Comparison of ENCODE assay signal across 23 cellular contexts in genomic region chr9:115964710-115965347, GRCh38.
DNase-seq lines count a peak whose midpoint lies in the region; ATAC-seq and TF ChIP-seq lines count a peak whose summit lies in the region.
"Had no signal": no experiment of that assay in that cellular context is flagged by ENCODE, and none has a peak within 500 bp of the region (broad histone marks: within the 10 kb centered on the region; RNA-seq: fewer than 3 reads in every experiment).

No MANE protein-coding gene starts in this region.

- H2AFZ ChIP-seq in mesenchymal stem cell (ENCODE audit: low read depth, low read length), result no peak overlapping the region

- H3K4me1 ChIP-seq in mesenchymal stem cell (ENCODE audit: control insufficient read depth, insufficient read depth, low read depth, low read length), result no peaks in the 10 kb centered on the region
- H3K4me1 ChIP-seq: BE2C, Peyer's patch, SJSA1 had no signal

- no peak overlapping the region for H4K91ac ChIP-seq in mesenchymal stem cell (ENCODE audit: low read length)

- H3K36me3 ChIP-seq in mesenchymal stem cell (ENCODE audit: control insufficient read depth in 1 of 2, insufficient read depth in 2 of 2, low read depth in 1 of 2, low read length in 2 of 2), result no peaks in the 10 kb centered on the region
- H3K36me3 ChIP-seq: BE2C, Peyer's patch, SJSA1 had no signal

- no peaks in the 10 kb centered on the region for H3K4me1 Mint-ChIP-seq in activated naive CD4-positive, alpha-beta T cell treated with anti-CD3 and anti-CD28 coated beads, Interleukin-2, amount 10 ng/mL, durations not matched to agents 7 days and 5 days
- H3K4me1 Mint-ChIP-seq: T-helper 17 cell had no signal

- no peak overlapping the region for H3K18ac ChIP-seq in mesenchymal stem cell (ENCODE audit: low read depth in 1 of 2, low read length in 2 of 2)

- peaks cover 2% of the 10 kb centered on the region for H3K9me3 Mint-ChIP-seq in activated naive CD4-positive, alpha-beta T cell treated with anti-CD3 and anti-CD28 coated beads, Interleukin-2, amount 10 ng/mL, durations not matched to agents 7 days and 5 days

- H3K4me3 Mint-ChIP-seq in activated naive CD4-positive, alpha-beta T cell treated with anti-CD3 and anti-CD28 coated beads, Interleukin-2, amount 10 ng/mL, durations not matched to agents 7 days and 5 days, result no peak overlapping the region
- H3K4me3 Mint-ChIP-seq: T-helper 17 cell had no signal

- TF ChIP-seq CTCF in GM13977 (IDR thresholded peaks at IDR 0.05; ENCODE audit: extremely low read depth, insufficient read depth, missing control alignments), result no peak

- no peak overlapping the region for H3K4me2 ChIP-seq in mesenchymal stem cell (ENCODE audit: low read length, poor library complexity, severe bottlenecking)

- H2BK12ac ChIP-seq in mesenchymal stem cell (ENCODE audit: low read length in 2 of 2), result no peak overlapping the region

- H2AK5ac ChIP-seq in mesenchymal stem cell (ENCODE audit: low read length, severe bottlenecking), result no peak overlapping the region

- H3K14ac ChIP-seq in mesenchymal stem cell (ENCODE audit: low read length in 2 of 2), result no peak overlapping the region

- DNase-seq in A172 (ENCODE audit: low spot score) (peak; percentile 57), ELR (ENCODE audit: low read depth) (peak; percentile 23), RPMI7951 (ENCODE audit: low read depth) (peak; percentile 50), mesenchymal stem cell (peak; percentile 66), GM13977 (ENCODE audit: low spot score) (no peak)
- no peak for DNase-seq in activated naive CD4-positive, alpha-beta T cell treated with anti-CD3 and anti-CD28 coated beads, Interleukin-2, amount 10 ng/mL, durations not matched to agents 7 days and 5 days
- DNase-seq: 8988T, BE2C, DMS53, GOT3, KG1, NCI-H1092 treated with DMSO at 0.1 percent for 48 hours, NCI-H146, NCI-H2029, NCI-H226, NCI-H524, NCI-H82, Peyer's patch, SW 1271, T-helper 17 cell had no signal

- no peaks in the 10 kb centered on the region for H3K27me3 ChIP-seq in mesenchymal stem cell (ENCODE audit: control insufficient read depth in 1 of 2, insufficient read depth in 1 of 2, low read length in 2 of 2)
- H3K27me3 ChIP-seq: BE2C, Peyer's patch, SJSA1 had no signal

- H2BK15ac ChIP-seq in mesenchymal stem cell (ENCODE audit: low read depth, poor library complexity, severe bottlenecking), result no peak overlapping the region

- no peaks in the 10 kb centered on the region for H3K79me1 ChIP-seq in mesenchymal stem cell (replicated peaks; ENCODE audit: low read length, poor library complexity, severe bottlenecking)

- H3K36me3 Mint-ChIP-seq in activated naive CD4-positive, alpha-beta T cell treated with anti-CD3 and anti-CD28 coated beads, Interleukin-2, amount 10 ng/mL, durations not matched to agents 7 days and 5 days, result no peaks in the 10 kb centered on the region

- no peak overlapping the region for H3K27ac ChIP-seq in mesenchymal stem cell (ENCODE audit: low read length, poor library complexity, severe bottlenecking)
- H3K27ac ChIP-seq: Peyer's patch, SJSA1 had no signal

- no peak overlapping the region for H3K27ac Mint-ChIP-seq in activated naive CD4-positive, alpha-beta T cell treated with anti-CD3 and anti-CD28 coated beads, Interleukin-2, amount 10 ng/mL, durations not matched to agents 7 days and 5 days
- H3K27ac Mint-ChIP-seq: T-helper 17 cell had no signal

- H3K4ac ChIP-seq in mesenchymal stem cell (ENCODE audit: low read depth in 1 of 2, low read length in 2 of 2), result no peak overlapping the region

- no peak overlapping the region for H4K8ac ChIP-seq in mesenchymal stem cell (ENCODE audit: low read length)

- 73% methylated on average over 2 of the region's 3 CpGs for WGBS in mesenchymal stem cell

- H3K23ac ChIP-seq in mesenchymal stem cell (ENCODE audit: low read length in 2 of 2), result no peak overlapping the region

- H3K27me3 Mint-ChIP-seq in activated naive CD4-positive, alpha-beta T cell treated with anti-CD3 and anti-CD28 coated beads, Interleukin-2, amount 10 ng/mL, durations not matched to agents 7 days and 5 days, result no peaks in the 10 kb centered on the region
- H3K27me3 Mint-ChIP-seq: T-helper 17 cell had no signal

- H2BK5ac ChIP-seq in mesenchymal stem cell (ENCODE audit: low read depth, low read length, poor library complexity, severe bottlenecking), result no peak overlapping the region

- ATAC-seq in HG02642 (IDR thresholded peaks at IDR 0.05; ENCODE audit: poor library complexity, unreplicated experiment), result no peak
- ATAC-seq: GM12878, T-helper 17 cell had no signal

- in situ Hi-C loops in GM13977 (cut with MboI; ENCODE audit: low pct_unique_long_range_greater_than_20kb, low sequenced_read_pairs, unreplicated experiment), result no loop called here

- no peak overlapping the region for H2BK120ac ChIP-seq in mesenchymal stem cell (ENCODE audit: low read depth, low read length)

- CTCF ChIA-PET in activated naive CD4-positive, alpha-beta T cell treated with anti-CD3 and anti-CD28 coated beads, Interleukin-2, amount 10 ng/mL, durations not matched to agents 7 days and 5 days (lab: Charles Lee), result no interaction called here

- no peaks in the 10 kb centered on the region for H3K9me3 ChIP-seq in mesenchymal stem cell (ENCODE audit: control insufficient read depth, low read length)
- H3K9me3 ChIP-seq: BE2C, Peyer's patch, SJSA1 had no signal

- H3K9ac ChIP-seq in mesenchymal stem cell (ENCODE audit: low read length), result no peak overlapping the region

- H3K4me3 ChIP-seq in mesenchymal stem cell (ENCODE audit: insufficient read depth in 1 of 2, low read depth in 1 of 2, low read length in 2 of 2), result no peak overlapping the region
- H3K4me3 ChIP-seq: GM12878, Peyer's patch, SJSA1 had no signal

Comparison
In these comparisons a context has a peak if more than half of its experiments do, and no peak if none do; other contexts are left out.
1. DNase-seq: peak in A172 (single experiment), ELR (single experiment), RPMI7951 (single experiment) and mesenchymal stem cell (single experiment); none in activated naive CD4-positive, alpha-beta T cell treated with anti-CD3 and anti-CD28 coated beads, Interleukin-2, amount 10 ng/mL, durations not matched to agents 7 days and 5 days (single experiment) and GM13977 (single experiment).